In genomic region chr10:104259999-104260774, GRCh38 we compare ENCODE assay signal across 11 cellular contexts. TPM values are rescaled to one million over a fixed set of nuclear protein-coding genes. Genes with fewer than 3 reads are reported as not detected.
DNase-seq lines count a peak whose midpoint lies in the region; ATAC-seq, FAIRE-seq and TF ChIP-seq lines count a peak whose summit lies in the region.
"Had no signal": no experiment of that assay in that cellular context is flagged by ENCODE, and none has a peak within 500 bp of the region (broad histone marks: within the 10 kb centered on the region; RNA-seq: fewer than 3 reads in every experiment).

No MANE protein-coding gene starts in this region.

- WGBS in K562 (ENCODE audit: insufficient coverage, low coverage, missing lambda C conversion rate) = 13% methylated on average over 6 of the region's 6 CpGs
- 71 to 83% (median 80%) methylated on average over 6 of the region's 6 CpGs for WGBS in stomach, 5 donors

- H3K9me3 Mint-ChIP-seq in T-helper 1 cell treated with Interleukin-12 subunit alpha and Interleukin-12 subunit beta and Interleukin-4 antibody, amounts not matched to agents 30 μg/mL and 1 μg/mL, for 36 hours = no peaks in the 10 kb centered on the region
- H3K9me3 Mint-ChIP-seq in immature natural killer cell = no peaks in the 10 kb centered on the region

- no peaks in the 10 kb centered on the region for H3K9me1 ChIP-seq in K562 (ENCODE audit: control insufficient read depth, insufficient read depth, low read length)

- DNase-seq in T-helper 1 cell (no peak), K562 (ENCODE audit: extremely low read depth in 1 of 4, low spot score in 3 of 4) (peak in 1 of 4 experiments; percentile 35), immature natural killer cell (no peak), stomach (no peak)
- DNase-seq: NCI-H2029 had no signal

- TF ChIP-seq EP300 in K562 (IDR thresholded peaks at IDR 0.05; ENCODE audit: low read length) = no peak
- TF ChIP-seq EP300 in stomach (IDR thresholded peaks at IDR 0.05) = no peak

- in situ Hi-C loops in K562 (cut with MboI) = no loop called here

- H3K36me3 ChIP-seq in K562 (ENCODE audit: control insufficient read depth, insufficient read depth, low read length) (peaks cover 93% of the 10 kb centered on the region), stomach (peaks cover 24 to 81% (median 71%) of the 10 kb centered on the region in 4 donors)

- no peaks in the 10 kb centered on the region for H4K20me1 ChIP-seq in K562 (replicated peaks; ENCODE audit: control insufficient read depth, insufficient read depth, low read length)

- peak overlapping the region; percentile 81 for H3K27ac Mint-ChIP-seq in T-helper 1 cell treated with Interleukin-12 subunit alpha and Interleukin-12 subunit beta and Interleukin-4 antibody, amounts not matched to agents 30 μg/mL and 1 μg/mL, for 36 hours
- peak overlapping the region in 5 of 6 donors; percentile 37 to 92 (median 61) for H3K27ac Mint-ChIP-seq in immature natural killer cell

- H3K4me3 ChIP-seq in K562 (no peak overlapping the region), stomach (no peak overlapping the region)

- POLR2A ChIA-PET in K562 (lab: Yijun Ruan, JAX) = interaction anchor here (1.2 to 1.3 kb wide), 2 partner anchors 11 to 15 kb away, joined by 3 to 4 read pairs; no protein-coding TSS in a partner anchor

- H3K9ac ChIP-seq in K562 (ENCODE audit: insufficient read depth in 1 of 2, low read depth in 2 of 2, low read length in 2 of 2) = peak overlapping the region; percentile 41 to 75; a peak in 3 of 4 replicates

- FAIRE-seq in K562 (lab: Jason Lieb, UNC) = peak; percentile 44
- FAIRE-seq: TTC549 had no signal

- ATAC-seq in K562 = peak; percentile 50
- no peak for ATAC-seq in GM19455 (IDR thresholded peaks at IDR 0.05; ENCODE audit: unreplicated experiment)
- ATAC-seq in HG03520 (IDR thresholded peaks at IDR 0.05; ENCODE audit: unreplicated experiment) = no peak
- ATAC-seq in HG02798 (IDR thresholded peaks at IDR 0.05; ENCODE audit: poor library complexity, unreplicated experiment) = no peak

- no peaks in the 10 kb centered on the region for H3K27me3 ChIP-seq in K562 (ENCODE audit: control insufficient read depth in 2 of 2, insufficient read depth in 2 of 2, low read length in 2 of 2)
- no peaks in the 10 kb centered on the region for H3K27me3 ChIP-seq in stomach

- TF ChIP-seq POLR2A in K562 (conservative IDR thresholded peaks at IDR 0.05) = no peak
- TF ChIP-seq POLR2A in stomach (IDR thresholded peaks at IDR 0.05) = no peak

- peaks cover 56% of the 10 kb centered on the region for H3K36me3 Mint-ChIP-seq in T-helper 1 cell treated with Interleukin-12 subunit alpha and Interleukin-12 subunit beta and Interleukin-4 antibody, amounts not matched to agents 30 μg/mL and 1 μg/mL, for 36 hours (ENCODE audit: low read depth)
- H3K36me3 Mint-ChIP-seq in immature natural killer cell = peaks cover 16 to 43% (median 19%) of the 10 kb centered on the region in 3 donors

- intact Hi-C loops in K562 (cut with micrococcal nuclease) (no loop called here), stomach (cut with DNase I; ENCODE audit: low total_unique reads) (no loop called here)

- peaks cover 86% of the 10 kb centered on the region for H3K79me2 ChIP-seq in K562 (ENCODE audit: control insufficient read depth, insufficient read depth, low read length)

- peaks cover 7 to 26% of the 10 kb centered on the region in 2 experiments; a peak in 4 of 5 replicates for H3K4me1 ChIP-seq in K562 (replicated peaks in 1 of 2; ENCODE audit: control insufficient read depth in 2 of 2, insufficient read depth in 2 of 2, low read length in 2 of 2)
- H3K4me1 ChIP-seq in stomach = peaks cover 24 to 93% (median 50%) of the 10 kb centered on the region in 4 donors

- H2AFZ ChIP-seq in K562 (ENCODE audit: low read depth, low read length) = no peak overlapping the region

- peaks cover 58% of the 10 kb centered on the region for H3K4me1 Mint-ChIP-seq in T-helper 1 cell treated with Interleukin-12 subunit alpha and Interleukin-12 subunit beta and Interleukin-4 antibody, amounts not matched to agents 30 μg/mL and 1 μg/mL, for 36 hours (ENCODE audit: low read depth)
- peaks cover 56 to 83% of the 10 kb centered on the region in 2 donors for H3K4me1 Mint-ChIP-seq in immature natural killer cell

- peak overlapping the region; percentile 77 for H3K27ac ChIP-seq in K562 (ENCODE audit: extremely low read depth, low read depth, low read length)
- peak overlapping the region in 4 of 5 donors; percentile 35 to 71 (median 64) for H3K27ac ChIP-seq in stomach
- H3K27ac ChIP-seq: 22Rv1 had no signal

- H3K9me3 ChIP-seq in K562 (replicated peaks; ENCODE audit: control insufficient read depth, insufficient read depth, low read depth, low read length) = no peaks in the 10 kb centered on the region
- H3K9me3 ChIP-seq in stomach = no peaks in the 10 kb centered on the region

- no peaks in the 10 kb centered on the region for H3K27me3 Mint-ChIP-seq in T-helper 1 cell treated with Interleukin-12 subunit alpha and Interleukin-12 subunit beta and Interleukin-4 antibody, amounts not matched to agents 30 μg/mL and 1 μg/mL, for 36 hours (ENCODE audit: low read depth)
- H3K27me3 Mint-ChIP-seq in immature natural killer cell (ENCODE audit: low read depth in 3 of 3) = no peaks in the 10 kb centered on the region

- no TSS peak for BruUV-seq in K562 (replicated peaks; lab: Mats Ljungman, UMichigan)

- CTCF ChIA-PET in K562 (lab: Yijun Ruan, JAX; ENCODE audit: low intra/inter-chr PET ratio) = no interaction called here

- TF ChIP-seq CTCF in K562 (IDR thresholded peaks at IDR 0.05 in 2 of 3, conservative IDR thresholded peaks at IDR 0.05 in 1 of 3; ENCODE audit: insufficient read depth in 2 of 3, low read depth in 1 of 3, low read length in 3 of 3) (no peak), stomach (IDR thresholded peaks at IDR 0.05) (no peak)

- no peak for TF ChIP-seq RAD21 in K562 (CRISPR knock-in tag; conservative IDR thresholded peaks at IDR 0.05 in 1 of 2, IDR thresholded peaks at IDR 0.05 in 1 of 2)

- H3K4me2 ChIP-seq in K562 (ENCODE audit: insufficient read depth, low read length) = peak overlapping the region; percentile 66

- H3K4me3 Mint-ChIP-seq in T-helper 1 cell treated with Interleukin-12 subunit alpha and Interleukin-12 subunit beta and Interleukin-4 antibody, amounts not matched to agents 30 μg/mL and 1 μg/mL, for 36 hours = peak overlapping the region; percentile 54
- H3K4me3 Mint-ChIP-seq in immature natural killer cell = peak overlapping the region in 1 of 5 donors; percentile 18

RNA-seq across cellular contexts. Expression of gene GSTO1, which starts 5.5 kb away (rescaled TPM):
- 31.7 and 33.4 TPM in 2 replicates for total RNA-seq in K562 (2011; cell fraction: chromatin; rRNA removed; ENCODE audit: low replicate concordance)
- 55.9 and 65.0 TPM in 2 replicates for total RNA-seq in K562 (2011; cell fraction: nucleolus; rRNA removed)
- total RNA-seq in K562 (2011; cell fraction: nucleoplasm; rRNA removed) = 52.1 and 63.5 TPM in 2 replicates
- total RNA-seq in K562 (2014; rRNA removed) (221 and 225 TPM in 2 replicates), K562 (2014; rRNA removed; fragmentation: Illumina TruSeq; extraction: Trizol) (237 and 280 TPM in 2 replicates), K562 (2015; rRNA removed; fragmentation: Illumina TruSeq; extraction: Trizol) (195 and 204 TPM in 2 replicates), K562 (2021) (252 and 275 TPM in 2 replicates), stomach (10 to 100 TPM in 4 of 5 donors, 1 to 10 TPM in 1; 9.8 to 81.3 (median 40.8) TPM)
- polyA plus RNA-seq in K562 (2011; rRNA removed) (401 and 592 TPM in 2 replicates), K562 (2014; fragmentation: Illumina TruSeq; extraction: Trizol) (283 and 333 TPM in 2 replicates), K562 (2014; fragmentation: Nextera tagmentation; extraction: Ambion mirVana) (100 to 1,000 TPM; 136 to 205 TPM), K562 (2014; rRNA removed) (315 and 359 TPM in 2 replicates), immature natural killer cell (100 to 1,000 TPM; 162 to 223 (median 166) TPM), stomach (100 to 1,000 TPM; 123 to 192 (median 159) TPM)
- 146 and 208 TPM in 2 replicates for polyA plus RNA-seq in K562 (2011; cell fraction: cytosol; rRNA removed)
- 83.6 and 116 TPM in 2 replicates for polyA plus RNA-seq in K562 (2011; cell fraction: nucleus; rRNA removed)
- 188 and 273 TPM in 2 replicates for polyA plus RNA-seq in K562 (2012)
- 170 and 176 TPM in 2 replicates for polyA minus RNA-seq in K562 (2011; rRNA and poly(A)+ RNA removed)
- 104 and 123 TPM in 2 replicates for polyA minus RNA-seq in K562 (2011; cell fraction: cytosol; rRNA and poly(A)+ RNA removed)
- polyA minus RNA-seq in K562 (2011; cell fraction: nucleus; rRNA and poly(A)+ RNA removed) = 32.2 and 48.5 TPM in 2 replicates

RNA-seq across cellular contexts. Expression of gene GSTO2, which starts 8.8 kb away (rescaled TPM):
- total RNA-seq in K562 (2011; cell fraction: chromatin; rRNA removed; ENCODE audit: low replicate concordance) = 0.79 and 1.1 TPM in 2 replicates
- 0.79 and 1.8 TPM in 2 replicates for total RNA-seq in K562 (2011; cell fraction: nucleolus; rRNA removed)
- total RNA-seq in K562 (2011; cell fraction: nucleoplasm; rRNA removed) = 1.2 and 2.1 TPM in 2 replicates
- 0.18 and 0.33 TPM in 2 replicates for total RNA-seq in K562 (2014; rRNA removed)
- 0.29 and 0.45 TPM in 2 replicates for total RNA-seq in K562 (2014; rRNA removed; fragmentation: Illumina TruSeq; extraction: Trizol)
- total RNA-seq in K562 (2015; rRNA removed; fragmentation: Illumina TruSeq; extraction: Trizol) = 0.30 and 0.40 TPM in 2 replicates
- 0.96 and 1.4 TPM in 2 replicates for total RNA-seq in K562 (2021)
- 0.74 and 1.8 TPM in 2 replicates for polyA plus RNA-seq in K562 (2011; rRNA removed)
- polyA plus RNA-seq in K562 (2011; cell fraction: cytosol; rRNA removed) = 1.4 and 2.1 TPM in 2 replicates
- polyA plus RNA-seq in K562 (2011; cell fraction: nucleus; rRNA removed) = 0.86 and 0.92 TPM in 2 replicates
- polyA plus RNA-seq in K562 (2012) = 0.65 and 0.80 TPM in 2 replicates
- polyA plus RNA-seq in K562 (2014; fragmentation: Illumina TruSeq; extraction: Trizol) = 0.40 and 0.78 TPM in 2 replicates
- 1 to 10 TPM in 1 of 2 experiments, under 1 TPM in 1; 0.90 to 1.0 TPM for polyA plus RNA-seq in K562 (2014; fragmentation: Nextera tagmentation; extraction: Ambion mirVana)
- polyA plus RNA-seq in K562 (2014; rRNA removed) = 1.1 and 1.7 TPM in 2 replicates
- polyA minus RNA-seq in K562 (2011; rRNA and poly(A)+ RNA removed) = 0.27 and 0.67 TPM in 2 replicates
- polyA minus RNA-seq in K562 (2011; cell fraction: cytosol; rRNA and poly(A)+ RNA removed) = 0.57 and 0.82 TPM in 2 replicates
- 0.78 and 1.8 TPM in 2 replicates for polyA minus RNA-seq in K562 (2011; cell fraction: nucleus; rRNA and poly(A)+ RNA removed)
- 1 to 10 TPM in 1 of 3 donors, under 1 TPM in 2; 0.16 to 1.6 (median 0.85) TPM for polyA plus RNA-seq in immature natural killer cell
- 10 to 100 TPM in 1 of 5 donors, 1 to 10 TPM in 2, under 1 TPM in 2; under 0.01 to 13.4 (median 5.7) TPM for total RNA-seq in stomach
- polyA plus RNA-seq in stomach = 10 to 100 TPM; 22.1 to 26.6 (median 23.7) TPM

RNA-seq across cellular contexts. Expression of gene CFAP43, which starts 28.0 kb away (rescaled TPM):
- 0.32 and 0.49 TPM in 2 replicates for total RNA-seq in K562 (2011; cell fraction: chromatin; rRNA removed; ENCODE audit: low replicate concordance)
- 0.17 TPM in 1 of 2 replicates, not detected in the other for total RNA-seq in K562 (2011; cell fraction: nucleolus; rRNA removed)
- 0.51 and 0.99 TPM in 2 replicates for total RNA-seq in K562 (2011; cell fraction: nucleoplasm; rRNA removed)
- total RNA-seq in K562 (2014; rRNA removed) = 0.09 and 0.20 TPM in 2 replicates
- 0.10 and 0.11 TPM in 2 replicates for total RNA-seq in K562 (2014; rRNA removed; fragmentation: Illumina TruSeq; extraction: Trizol)
- 0.11 and 0.15 TPM in 2 replicates for total RNA-seq in K562 (2015; rRNA removed; fragmentation: Illumina TruSeq; extraction: Trizol)
- 0.16 and 0.20 TPM in 2 replicates for total RNA-seq in K562 (2021)
- 0.43 and 0.86 TPM in 2 replicates for polyA plus RNA-seq in K562 (2011; rRNA removed)
- 0.27 and 0.31 TPM in 2 replicates for polyA plus RNA-seq in K562 (2011; cell fraction: cytosol; rRNA removed)
- polyA plus RNA-seq in K562 (2011; cell fraction: nucleus; rRNA removed) = 0.83 and 1.0 TPM in 2 replicates
- 0.10 and 0.17 TPM in 2 replicates for polyA plus RNA-seq in K562 (2012)
- 0.09 TPM in 1 of 2 replicates, not detected in the other for polyA plus RNA-seq in K562 (2014; fragmentation: Illumina TruSeq; extraction: Trizol)
- polyA plus RNA-seq in K562 (2014; fragmentation: Nextera tagmentation; extraction: Ambion mirVana) = under 1 TPM in 1 of 2 experiments, not detected in 1; 0.07 TPM
- 0.04 and 0.54 TPM in 2 replicates for polyA plus RNA-seq in K562 (2014; rRNA removed)
- 0.87 and 1.1 TPM in 2 replicates for polyA minus RNA-seq in K562 (2011; rRNA and poly(A)+ RNA removed)
- polyA minus RNA-seq in K562 (2011; cell fraction: cytosol; rRNA and poly(A)+ RNA removed) = not detected in 2 replicates
- 0.27 and 0.44 TPM in 2 replicates for polyA minus RNA-seq in K562 (2011; cell fraction: nucleus; rRNA and poly(A)+ RNA removed)
- under 1 TPM in 1 of 3 donors, not detected in 2; 0.19 TPM for polyA plus RNA-seq in immature natural killer cell
- 1 to 10 TPM in 2 of 5 donors, under 1 TPM in 1, not detected in 2; under 0.01 to 2.0 (median 1.2) TPM for total RNA-seq in stomach
- under 1 TPM in 2 of 3 donors, not detected in 1; 0.12 to 0.25 TPM for polyA plus RNA-seq in stomach

Comparison
In these comparisons a context has a peak if more than half of its experiments do, and no peak if none do; other contexts are left out.
1. RNA of gene GSTO2, which starts 8.8 kb away (polyA plus RNA-seq): 22.1 to 26.6 TPM in stomach; 0.40 to 2.1 TPM in K562 and 0.16 to 1.6 TPM in immature natural killer cell; every median in the first group is over 4 times any median in the second.